Comparison of ENCODE assay signal across 22 cellular contexts in genomic region chr12:5627053-5627630, GRCh38.
DNase-seq lines count a peak whose midpoint lies in the region; TF ChIP-seq lines count a peak whose summit lies in the region.
"Had no signal": no experiment of that assay in that cellular context is flagged by ENCODE, and none has a peak within 500 bp of the region (broad histone marks: within the 10 kb centered on the region; RNA-seq: fewer than 3 reads in every experiment).

No MANE protein-coding gene starts in this region.

- CTCF ChIA-PET in CD8-positive, alpha-beta memory T cell (lab: Charles Lee) = no interaction called here

- DNase-seq in EH (ENCODE audit: low read depth) (peak; percentile 13), endodermal cell (peak; percentile 10), islet precursor cell (peak; percentile 38), neuronal stem cell (ENCODE audit: low spot score) (no peak), NCI-H748 treated with DMSO at 0.1 percent for 48 hours (lab: John Stamatoyannopoulos, UW) (no peak), BE2C (no peak)
- no peak for DNase-seq in CD8-positive, alpha-beta memory T cell
- DNase-seq: AML-193; C1 segment of cervical spinal cord; Caco-2; Calu3; CD4-positive, alpha-beta memory T cell; CD4-positive, CD25-positive, alpha-beta regulatory T cell; DMS79 treated with DMSO at 0.1 percent for 48 hours; EL; GDM1 had no signal

- H2BK5ac ChIP-seq in neuronal stem cell (ENCODE audit: low read length) = no peak overlapping the region

- H3K9me3 ChIP-seq in endodermal cell (ENCODE audit: control insufficient read depth, low read length) (no peaks in the 10 kb centered on the region), neuronal stem cell (replicated peaks in 1 of 2; ENCODE audit: control insufficient read depth in 2 of 2, insufficient read depth in 1 of 2, low read depth in 1 of 2, low read length in 2 of 2) (no peaks in the 10 kb centered on the region), BE2C (no peaks in the 10 kb centered on the region)
- no peaks in the 10 kb centered on the region for H3K9me3 ChIP-seq in CD8-positive, alpha-beta memory T cell (ENCODE audit: low read length)
- H3K9me3 ChIP-seq: A549, BLaER1, Caco-2 had no signal

- H3K9me3 Mint-ChIP-seq in endodermal cell = no peaks in the 10 kb centered on the region
- H3K9me3 Mint-ChIP-seq in CD8-positive, alpha-beta memory T cell = peaks cover 0 to 2% (median 0%) of the 10 kb centered on the region in 5 donors

- H2AK5ac ChIP-seq in neuronal stem cell (ENCODE audit: low read depth, low read length) = peak overlapping the region; percentile 13

- no peak overlapping the region for H4K8ac ChIP-seq in neuronal stem cell (ENCODE audit: low read depth, low read length)

- H3K36me3 ChIP-seq in endodermal cell (ENCODE audit: control insufficient read depth, insufficient read depth, low read length) = no peaks in the 10 kb centered on the region
- no peaks in the 10 kb centered on the region for H3K36me3 ChIP-seq in neuronal stem cell (replicated peaks in 1 of 2; ENCODE audit: control insufficient read depth in 2 of 2, insufficient read depth in 2 of 2, low read length in 2 of 2)
- no peaks in the 10 kb centered on the region for H3K36me3 ChIP-seq in BE2C
- no peaks in the 10 kb centered on the region for H3K36me3 ChIP-seq in CD8-positive, alpha-beta memory T cell (ENCODE audit: insufficient read depth, low read length)
- H3K36me3 ChIP-seq: BLaER1 had no signal

- no peak overlapping the region for H3K27ac ChIP-seq in endodermal cell (ENCODE audit: low read depth, low read length)
- no peak overlapping the region for H3K27ac ChIP-seq in neuronal stem cell (replicated peaks; ENCODE audit: low read length)
- no peak overlapping the region for H3K27ac ChIP-seq in CD8-positive, alpha-beta memory T cell (ENCODE audit: low read depth, low read length)
- H3K27ac ChIP-seq: 22Rv1, A549, BLaER1 had no signal

- H3K9ac ChIP-seq in endodermal cell (ENCODE audit: extremely low read depth, low read length, poor library complexity, severe bottlenecking) (no peak overlapping the region), neuronal stem cell (ENCODE audit: low read depth, low read length, poor library complexity) (peak overlapping the region; percentile 5)
- H3K9ac ChIP-seq: BLaER1 had no signal

- no peak for TF ChIP-seq CTCF in endodermal cell (conservative IDR thresholded peaks at IDR 0.05)
- TF ChIP-seq CTCF in BE2C (IDR thresholded peaks at IDR 0.05; ENCODE audit: low read depth, low read length) = no peak

- H3K79me1 ChIP-seq in neuronal stem cell (ENCODE audit: low read depth, low read length) = no peaks in the 10 kb centered on the region

- no peak overlapping the region for H3K4me3 Mint-ChIP-seq in endodermal cell
- H3K4me3 Mint-ChIP-seq in CD8-positive, alpha-beta memory T cell = no peak overlapping the region
- H3K4me3 Mint-ChIP-seq: B cell; CD14-positive monocyte; CD4-positive, alpha-beta memory T cell; CD4-positive, CD25-positive, alpha-beta regulatory T cell had no signal

- no peaks in the 10 kb centered on the region for H3K27me3 ChIP-seq in endodermal cell (ENCODE audit: control insufficient read depth, insufficient read depth, low read length, poor library complexity, severe bottlenecking)
- no peaks in the 10 kb centered on the region for H3K27me3 ChIP-seq in neuronal stem cell (ENCODE audit: control insufficient read depth in 3 of 3, insufficient read depth in 3 of 3, low read depth in 1 of 3, low read length in 3 of 3)
- peaks cover 17% of the 10 kb centered on the region for H3K27me3 ChIP-seq in BE2C
- H3K27me3 ChIP-seq in CD8-positive, alpha-beta memory T cell (ENCODE audit: insufficient read depth, low read length, poor library complexity, severe bottlenecking) = no peaks in the 10 kb centered on the region
- H3K27me3 ChIP-seq: BLaER1 had no signal

- no peak overlapping the region for H3K14ac ChIP-seq in neuronal stem cell (ENCODE audit: low read length)

- no peak overlapping the region for H2BK15ac ChIP-seq in neuronal stem cell (ENCODE audit: low read length)

- peaks cover 4% of the 10 kb centered on the region for H3K27me3 Mint-ChIP-seq in endodermal cell (ENCODE audit: insufficient read depth)
- H3K27me3 Mint-ChIP-seq in CD8-positive, alpha-beta memory T cell = peaks cover 3 to 5% of the 10 kb centered on the region in 2 donors
- H3K27me3 Mint-ChIP-seq: CD4-positive, CD25-positive, alpha-beta regulatory T cell had no signal

- H2BK12ac ChIP-seq in neuronal stem cell (ENCODE audit: low read length) = peak overlapping the region; percentile 26

- peak overlapping the region; percentile 60 for H3K18ac ChIP-seq in neuronal stem cell (ENCODE audit: low read length)

- peaks cover 2% of the 10 kb centered on the region for H3K36me3 Mint-ChIP-seq in endodermal cell (ENCODE audit: low read depth)
- no peaks in the 10 kb centered on the region for H3K36me3 Mint-ChIP-seq in CD8-positive, alpha-beta memory T cell
- H3K36me3 Mint-ChIP-seq: CD14-positive monocyte; CD4-positive, alpha-beta memory T cell; CD4-positive, CD25-positive, alpha-beta regulatory T cell had no signal

- no peak overlapping the region for H3K4me3 ChIP-seq in endodermal cell (ENCODE audit: low read length)
- no peak overlapping the region for H3K4me3 ChIP-seq in neuronal stem cell (ENCODE audit: low read length in 2 of 2)
- H3K4me3 ChIP-seq in BE2C (ENCODE audit: low read depth, low read length) = no peak overlapping the region
- no peak overlapping the region for H3K4me3 ChIP-seq in CD8-positive, alpha-beta memory T cell (ENCODE audit: low read length)
- H3K4me3 ChIP-seq: A549, BLaER1, GM12878 had no signal

- no peak overlapping the region for H2BK120ac ChIP-seq in neuronal stem cell (ENCODE audit: low read depth, low read length)

- no peak overlapping the region for H3K4ac ChIP-seq in neuronal stem cell (ENCODE audit: low read length)

- no peak overlapping the region for H3K23ac ChIP-seq in neuronal stem cell (ENCODE audit: low read depth, low read length, poor library complexity)

- no peak overlapping the region for H4K91ac ChIP-seq in neuronal stem cell (ENCODE audit: low read depth, low read length, poor library complexity)

- H3K4me1 Mint-ChIP-seq in endodermal cell = peaks cover 11% of the 10 kb centered on the region
- H3K4me1 Mint-ChIP-seq in CD8-positive, alpha-beta memory T cell = no peaks in the 10 kb centered on the region
- H3K4me1 Mint-ChIP-seq: B cell; CD4-positive, alpha-beta memory T cell; CD4-positive, CD25-positive, alpha-beta regulatory T cell had no signal

- POLR2A ChIA-PET in CD8-positive, alpha-beta memory T cell (lab: Charles Lee) = no interaction called here

- H3K4me2 ChIP-seq in neuronal stem cell (ENCODE audit: insufficient read depth, low read length, poor library complexity, severe bottlenecking) = no peak overlapping the region
- H3K4me2 ChIP-seq: A549, BLaER1 had no signal

- no peak overlapping the region for H2AFZ ChIP-seq in neuronal stem cell (ENCODE audit: low read length)

- peaks cover 5% of the 10 kb centered on the region for H3K4me1 ChIP-seq in endodermal cell (ENCODE audit: control insufficient read depth, insufficient read depth, low read length)
- peaks cover 0 to 9% of the 10 kb centered on the region in 2 donors for H3K4me1 ChIP-seq in neuronal stem cell (ENCODE audit: control insufficient read depth in 2 of 2, insufficient read depth in 1 of 2, low read depth in 1 of 2, low read length in 2 of 2)
- H3K4me1 ChIP-seq in BE2C = no peaks in the 10 kb centered on the region
- H3K4me1 ChIP-seq in CD8-positive, alpha-beta memory T cell (ENCODE audit: insufficient read depth, low read length) = no peaks in the 10 kb centered on the region
- H3K4me1 ChIP-seq: A549, Caco-2 had no signal

- WGBS in endodermal cell (ENCODE audit: insufficient coverage in 1 of 2, insufficient read length in 1 of 2), 2 experiments = 69 to 80% methylated on average over 4 to 8 of the region's 8 CpGs
- no CpG with 5 or more reads among the region's 8 CpGs for WGBS in neuronal stem cell (ENCODE audit: extremely low coverage in 2 of 2, insufficient read length in 2 of 2, insufficient replicate concordance in 1 of 2), 2 donors

- H3K27ac Mint-ChIP-seq in endodermal cell = no peak overlapping the region
- H3K27ac Mint-ChIP-seq in CD8-positive, alpha-beta memory T cell = no peak overlapping the region
- H3K27ac Mint-ChIP-seq: B cell; CD4-positive, alpha-beta memory T cell had no signal

Comparison
In these comparisons a context has a peak if more than half of its experiments do, and no peak if none do; other contexts are left out.
1. DNase-seq: peak in EH (single experiment), endodermal cell (single experiment) and islet precursor cell (single experiment); none in neuronal stem cell (single experiment), NCI-H748 treated with DMSO at 0.1 percent for 48 hours (single experiment), BE2C (single experiment) and CD8-positive, alpha-beta memory T cell (0 of 5).